Comparison of ENCODE assay signal across 15 cellular contexts in the genomic region with DNA sequence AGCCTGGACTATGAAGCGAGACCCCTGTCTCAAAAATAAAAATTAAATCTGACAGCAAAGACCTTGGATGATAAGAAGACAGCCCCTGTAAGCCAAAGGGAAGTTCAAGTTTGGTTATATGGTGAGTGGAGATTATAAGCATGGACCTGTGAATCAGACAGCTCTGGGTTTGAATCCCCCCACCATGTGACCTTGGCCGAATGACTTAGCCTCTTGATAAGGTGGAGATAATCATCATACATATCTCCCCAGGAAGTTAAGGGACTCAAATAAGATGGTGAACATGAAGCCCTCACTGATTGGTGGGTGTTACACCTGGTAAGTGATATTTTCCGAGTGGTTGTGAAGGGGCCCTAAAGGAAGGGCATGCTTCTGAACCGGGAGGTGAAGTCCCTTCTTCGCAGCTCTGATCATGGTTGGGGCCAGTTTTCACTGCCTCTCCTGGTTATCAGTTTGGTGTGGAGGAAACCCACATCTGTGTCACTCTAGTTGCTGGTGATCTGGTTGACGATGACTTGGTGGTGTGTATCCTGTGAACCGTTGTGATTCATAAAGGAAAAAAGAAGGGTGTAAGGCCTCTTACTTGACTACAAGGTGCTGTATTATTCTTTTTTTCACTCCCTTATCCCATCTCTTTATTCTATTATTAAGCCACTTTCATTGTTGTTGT.
DNase-seq lines count a peak whose midpoint lies in the region; ATAC-seq, FAIRE-seq and TF ChIP-seq lines count a peak whose summit lies in the region.
"Had no signal": no experiment of that assay in that cellular context is flagged by ENCODE, and none has a peak within 500 bp of the region (broad histone marks: within the 10 kb centered on the region; RNA-seq: fewer than 3 reads in every experiment).

No MANE protein-coding gene starts in this region.

- TF ChIP-seq RAD21 in K562 (CRISPR knock-in tag; conservative IDR thresholded peaks at IDR 0.05 in 1 of 2, IDR thresholded peaks at IDR 0.05 in 1 of 2): no peak

- H3K9ac ChIP-seq in K562 (ENCODE audit: insufficient read depth in 1 of 2, low read depth in 2 of 2, low read length in 2 of 2): no peak overlapping the region
- H3K9ac ChIP-seq in GM23248: no peak overlapping the region

- no peak for FAIRE-seq in K562 (lab: Jason Lieb, UNC)
- FAIRE-seq: G401.6 had no signal

- peaks cover 21% of the 10 kb centered on the region; the same call in 1 of the 2 replicates for H3F3A ChIP-seq in GM23248 (ENCODE audit: insufficient read depth)

- BruUV-seq in K562 (replicated peaks; lab: Mats Ljungman, UMichigan): no TSS peak

- CTCF ChIA-PET in K562 (lab: Yijun Ruan, JAX; ENCODE audit: low intra/inter-chr PET ratio): no interaction called here

- H3K27me3 ChIP-seq in heart left ventricle (no peaks in the 10 kb centered on the region), right atrium auricular region (no peaks in the 10 kb centered on the region), K562 (ENCODE audit: control insufficient read depth in 2 of 2, insufficient read depth in 2 of 2, low read length in 2 of 2) (no peaks in the 10 kb centered on the region), tibial nerve (no peaks in the 10 kb centered on the region), GM23248 (replicated peaks; ENCODE audit: insufficient read depth) (no peaks in the 10 kb centered on the region)

- H3K36me3 Mint-ChIP-seq in neural crest cell (ENCODE audit: low read depth): peaks cover 18% of the 10 kb centered on the region
- peaks cover 19 to 37% (median 29%) of the 10 kb centered on the region in 3 donors for H3K36me3 Mint-ChIP-seq in immature natural killer cell

- peak overlapping the region in 10 of 12 donors; percentile 59 to 90 (median 84) for H3K27ac ChIP-seq in heart left ventricle
- H3K27ac ChIP-seq in right atrium auricular region: peak overlapping the region in 1 of 2 donors; percentile 80
- H3K27ac ChIP-seq in K562 (ENCODE audit: extremely low read depth, low read depth, low read length): no peak overlapping the region
- H3K27ac ChIP-seq in tibial nerve: peak overlapping the region; percentile 74 to 97 (median 84)
- H3K27ac ChIP-seq in GM23248: no peak overlapping the region

- peaks cover 0 to 3% (median 0%) of the 10 kb centered on the region in 12 donors for H3K9me3 ChIP-seq in heart left ventricle
- H3K9me3 ChIP-seq in right atrium auricular region: no peaks in the 10 kb centered on the region
- H3K9me3 ChIP-seq in K562 (replicated peaks; ENCODE audit: control insufficient read depth, insufficient read depth, low read depth, low read length): no peaks in the 10 kb centered on the region
- H3K9me3 ChIP-seq in tibial nerve: no peaks in the 10 kb centered on the region
- no peaks in the 10 kb centered on the region for H3K9me3 ChIP-seq in GM23248 (ENCODE audit: low read depth)
- H3K9me3 ChIP-seq: Caco-2, prostate gland had no signal

- in situ Hi-C loops in K562 (cut with MboI): no loop called here
- in situ Hi-C loops in GM23248 (cut with MboI): no loop called here

- H2AFZ ChIP-seq in K562 (ENCODE audit: low read depth, low read length) (no peak overlapping the region), GM23248 (no peak overlapping the region)

- no peak for TF ChIP-seq POLR2A in heart left ventricle (IDR thresholded peaks at IDR 0.05)
- no peak for TF ChIP-seq POLR2A in K562 (conservative IDR thresholded peaks at IDR 0.05)
- TF ChIP-seq POLR2A in tibial nerve (IDR thresholded peaks at IDR 0.05): no peak

- no peak for DNase-seq in heart left ventricle
- no peak for DNase-seq in right atrium auricular region (ENCODE audit: low spot score)
- no peak for DNase-seq in K562 (ENCODE audit: extremely low read depth in 1 of 4, low spot score in 3 of 4)
- DNase-seq in neural crest cell (ENCODE audit: low read depth, low spot score): no peak
- no peak for DNase-seq in tibial nerve (ENCODE audit: low spot score in 2 of 2)
- no peak for DNase-seq in SW480 (ENCODE audit: low spot score)
- no peak for DNase-seq in GM23248
- DNase-seq in immature natural killer cell: no peak
- DNase-seq: activated gamma-delta T cell treated with Interleukin-2 at 50 U/mL for 16 hours; Caco-2; NCI-H774; stimulated activated CD4-positive, alpha-beta T cell treated with anti-CD3 and anti-CD28 coated beads, Interleukin-4, amount 100 ng/mL, for 24 hours; stimulated activated naive CD4-positive, alpha-beta T cell had no signal

- peaks cover 57% of the 10 kb centered on the region for H3K4me1 Mint-ChIP-seq in neural crest cell
- H3K4me1 Mint-ChIP-seq in immature natural killer cell: peaks cover 19 to 31% of the 10 kb centered on the region in 2 donors

- H3K27ac Mint-ChIP-seq in neural crest cell (ENCODE audit: unreplicated experiment) (peak overlapping the region; percentile 99), immature natural killer cell (peak overlapping the region in 3 of 6 donors; percentile 38 to 50 (median 48))

- WGBS in heart left ventricle, 4 donors: 92 to 94% (median 93%) methylated on average over 7 of the region's 7 CpGs
- 82% methylated on average over 7 of the region's 7 CpGs for WGBS in K562 (ENCODE audit: insufficient coverage, low coverage, missing lambda C conversion rate)
- WGBS in tibial nerve, 2 donors: 92 to 95% methylated on average over 7 of the region's 7 CpGs
- WGBS in GM23248 (ENCODE audit: low coverage in 1 of 2, low lambda C conversion rate in 2 of 2, missing lambda C conversion rate in 2 of 2), 2 experiments: 88 to 95% methylated on average over 7 of the region's 7 CpGs

- H3K79me2 ChIP-seq in K562 (ENCODE audit: control insufficient read depth, insufficient read depth, low read length) (no peaks in the 10 kb centered on the region), GM23248 (ENCODE audit: insufficient read depth) (no peaks in the 10 kb centered on the region)

- H3K9me3 Mint-ChIP-seq in neural crest cell (peaks cover 3% of the 10 kb centered on the region), immature natural killer cell (no peaks in the 10 kb centered on the region)

- H3K4me3 ChIP-seq in heart left ventricle (no peak overlapping the region), right atrium auricular region (no peak overlapping the region), K562 (no peak overlapping the region), tibial nerve (no peak overlapping the region), GM23248 (no peak overlapping the region)
- H3K4me3 ChIP-seq: prostate gland had no signal

- TF ChIP-seq CTCF in heart left ventricle (IDR thresholded peaks at IDR 0.05) (no peak), right atrium auricular region (IDR thresholded peaks at IDR 0.05) (no peak), K562 (IDR thresholded peaks at IDR 0.05 in 2 of 3, conservative IDR thresholded peaks at IDR 0.05 in 1 of 3; ENCODE audit: insufficient read depth in 2 of 3, low read depth in 1 of 3, low read length in 3 of 3) (no peak), neural crest cell (conservative IDR thresholded peaks at IDR 0.05) (no peak), tibial nerve (IDR thresholded peaks at IDR 0.05) (no peak)

- H3K36me3 ChIP-seq in heart left ventricle (peaks cover 0 to 27% (median 16%) of the 10 kb centered on the region in 9 donors), right atrium auricular region (peaks cover 18% of the 10 kb centered on the region), K562 (ENCODE audit: control insufficient read depth, insufficient read depth, low read length) (peaks cover 9% of the 10 kb centered on the region; the same call in 2 of the 3 replicates), tibial nerve (peaks cover 0 to 19% (median 3%) of the 10 kb centered on the region in 3 donors), GM23248 (ENCODE audit: low read depth) (no peaks in the 10 kb centered on the region)
- H3K36me3 ChIP-seq: prostate gland had no signal

- TF ChIP-seq EP300 in K562 (IDR thresholded peaks at IDR 0.05; ENCODE audit: low read length) (no peak), tibial nerve (IDR thresholded peaks at IDR 0.05) (no peak)

- H3K27me3 Mint-ChIP-seq in neural crest cell (ENCODE audit: low read depth) (no peaks in the 10 kb centered on the region), immature natural killer cell (ENCODE audit: low read depth in 3 of 3) (peaks cover 0 to 2% (median 0%) of the 10 kb centered on the region in 3 donors)

- no peaks in the 10 kb centered on the region for H3K9me1 ChIP-seq in K562 (ENCODE audit: control insufficient read depth, insufficient read depth, low read length)

- intact Hi-C loops in heart left ventricle (cut with DNase I): no loop called here
- intact Hi-C loops in K562 (cut with micrococcal nuclease): no loop called here

- H3K4me3 Mint-ChIP-seq in neural crest cell: no peak overlapping the region
- H3K4me3 Mint-ChIP-seq in immature natural killer cell: no peak overlapping the region

- no peaks in the 10 kb centered on the region for H3K9me2 ChIP-seq in GM23248 (ENCODE audit: insufficient read depth)

- no peak for ATAC-seq in heart left ventricle
- ATAC-seq in K562: no peak

- POLR2A ChIA-PET in K562 (lab: Yijun Ruan, JAX): interaction anchor here (1.3 kb wide), 1 partner anchor 22 kb away, joined by 3 read pairs; no protein-coding TSS in a partner anchor

- H3K4me1 ChIP-seq in heart left ventricle (peaks cover 0 to 22% (median 10%) of the 10 kb centered on the region in 12 donors), right atrium auricular region (peaks cover 0 to 17% of the 10 kb centered on the region in 2 donors), K562 (replicated peaks in 1 of 2; ENCODE audit: control insufficient read depth in 2 of 2, insufficient read depth in 2 of 2, low read length in 2 of 2) (no peaks in the 10 kb centered on the region; a peak in 2 of 5 replicates), tibial nerve (peaks cover 0 to 25% (median 19%) of the 10 kb centered on the region in 4 donors), GM23248 (ENCODE audit: insufficient read depth) (peaks cover 10% of the 10 kb centered on the region)
- H3K4me1 ChIP-seq: Caco-2 had no signal

- H3K4me2 ChIP-seq in K562 (ENCODE audit: insufficient read depth, low read length) (no peak overlapping the region), GM23248 (ENCODE audit: unreplicated experiment) (no peak overlapping the region)

- H4K20me1 ChIP-seq in K562 (replicated peaks; ENCODE audit: control insufficient read depth, insufficient read depth, low read length) (no peaks in the 10 kb centered on the region), GM23248 (ENCODE audit: insufficient read depth) (no peaks in the 10 kb centered on the region)

TF ChIP-seq in K562, 482 proteins besides CTCF, POLR2A, EP300 and RAD21 (continues in another document):
- TF ChIP-seq ESRRA (IDR thresholded peaks at IDR 0.05; ENCODE audit: borderline replicate concordance, low read depth): 0 out of 2 replicates have a peak, but pooled peaks have one; percentile 23

Comparison
In these comparisons a context has a peak if more than half of its experiments do, and no peak if none do; other contexts are left out.
1. H3K27ac ChIP-seq: peak in heart left ventricle (10 of 12) and tibial nerve (4 of 4); none in K562 (single experiment) and GM23248 (single experiment).